In genomic region chr1:231159963-231160761, GRCh38 we compare ENCODE assay signal across 1 cellular context.
TF ChIP-seq lines count a peak whose summit lies in the region.

No MANE protein-coding gene starts in this region.

TF ChIP-seq in K562, 482 proteins besides CTCF, POLR2A, EP300 and RAD21 (continued from another document and continues in another):
- TF ChIP-seq MEF2A (IDR thresholded peaks at IDR 0.05; ENCODE audit: control insufficient read depth, low read depth, low read length) (no peak), ZBTB43 (CRISPR knock-in tag; IDR thresholded peaks at IDR 0.05) (no peak), ZNF57 (CRISPR knock-in tag; IDR thresholded peaks at IDR 0.05) (no peak), MED1 (CRISPR knock-in tag; IDR thresholded peaks at IDR 0.05; ENCODE audit: borderline replicate concordance) (no peak), ZNF518B (CRISPR knock-in tag; IDR thresholded peaks at IDR 0.05) (no peak), MXD1 (CRISPR knock-in tag; IDR thresholded peaks at IDR 0.05; ENCODE audit: borderline replicate concordance, poor library complexity, severe bottlenecking) (no peak), TRIM25 (IDR thresholded peaks at IDR 0.05; ENCODE audit: borderline replicate concordance) (no peak), CBFA2T3 (IDR thresholded peaks at IDR 0.05) (peak; percentile 99), NFYB (IDR thresholded peaks at IDR 0.05; ENCODE audit: extremely low read depth, insufficient read length) (no peak), CUX1 (CRISPR knock-in tag; IDR thresholded peaks at IDR 0.05) (0 out of 2 replicates have a peak, but pooled peaks have one; percentile 56), TAF1 (IDR thresholded peaks at IDR 0.05; ENCODE audit: control insufficient read depth, extremely low read depth, insufficient read depth, low read length, severe bottlenecking) (no peak), CBX2 (IDR thresholded peaks at IDR 0.05; ENCODE audit: insufficient read depth, low read length, poor library complexity, severe bottlenecking) (no peak), NUFIP1 (IDR thresholded peaks at IDR 0.05; ENCODE audit: partially characterized antibody) (no peak), ILF3 (IDR thresholded peaks at IDR 0.05; ENCODE audit: borderline replicate concordance) (peak; percentile 90), PATZ1 (CRISPR knock-in tag; IDR thresholded peaks at IDR 0.05; ENCODE audit: borderline replicate concordance) (no peak), LARP7 (IDR thresholded peaks at IDR 0.05) (no peak), CREB5 (CRISPR knock-in tag; IDR thresholded peaks at IDR 0.05) (no peak), GTF2E2 (tag; IDR thresholded peaks at IDR 0.05) (peak; percentile 58; the same call in 1 of the 2 replicates), GABPB1 (CRISPR knock-in tag; IDR thresholded peaks at IDR 0.05) (peak; percentile 31; the same call in 1 of the 2 replicates), SRF (CRISPR knock-in tag; IDR thresholded peaks at IDR 0.05) (peak in 1 of 2 experiments; percentile 87; a peak in 2 of 4 replicates), KDM4B (IDR thresholded peaks at IDR 0.05; ENCODE audit: borderline replicate concordance in 2 of 2, low read depth in 1 of 2) (0 out of 4 replicates have a peak, but pooled peaks of 1 of the 2 experiments have one; percentile 47), RBM15 (IDR thresholded peaks at IDR 0.05; ENCODE audit: insufficient read depth, low read length) (no peak), SMARCC2 (IDR thresholded peaks at IDR 0.05; ENCODE audit: low read depth) (peak; percentile 99), ATF3 (IDR thresholded peaks at IDR 0.05) (peak; percentile 80; the same call in 1 of the 2 replicates), ATF3 (CRISPR knock-in tag; conservative IDR thresholded peaks at IDR 0.05) (no peak), CREB3L1 (IDR thresholded peaks at IDR 0.05; ENCODE audit: borderline replicate concordance, low read depth) (peak; percentile 88), BRD9 (IDR thresholded peaks at IDR 0.05; ENCODE audit: low read depth, partially characterized antibody) (peak; percentile 35), ZNF444 (CRISPR knock-in tag; IDR thresholded peaks at IDR 0.05) (no peak), ZFP36 (IDR thresholded peaks at IDR 0.05; ENCODE audit: low read depth, low read length, partially characterized antibody) (peak; percentile 16), TFE3 (CRISPR knock-in tag; IDR thresholded peaks at IDR 0.05) (no peak), NELFE (IDR thresholded peaks at IDR 0.05; ENCODE audit: insufficient read depth, insufficient read length) (no peak), ZNF24 (IDR thresholded peaks at IDR 0.05) (peak; percentile 74), MCM2 (IDR thresholded peaks at IDR 0.05; ENCODE audit: low read depth) (no peak), ZNF217 (CRISPR knock-in tag; IDR thresholded peaks at IDR 0.05) (no peak), SAP30 (IDR thresholded peaks at IDR 0.05; ENCODE audit: borderline replicate concordance, insufficient read depth, low read depth, low read length, poor library complexity, severe bottlenecking) (no peak), SRSF1 (IDR thresholded peaks at IDR 0.05; ENCODE audit: low read depth, low read length) (no peak), NFATC3 (IDR thresholded peaks at IDR 0.05) (0 out of 2 replicates have a peak, but pooled peaks have one; percentile 84)
